ENCODE assay signal across 11 cellular contexts in genomic region chr1:54324750-54325704, GRCh38.
DNase-seq lines count a peak whose midpoint lies in the region; ATAC-seq and TF ChIP-seq lines count a peak whose summit lies in the region.
"Had no signal": no experiment of that assay in that cellular context is flagged by ENCODE, and none has a peak within 500 bp of the region (broad histone marks: within the 10 kb centered on the region; RNA-seq: fewer than 3 reads in every experiment).

No MANE protein-coding gene starts in this region.

- no peaks in the 10 kb centered on the region for H3K9me2 ChIP-seq in neural cell (ENCODE audit: insufficient read depth, low read length)

- H3K9me3 ChIP-seq in neural cell (ENCODE audit: low read length), result no peaks in the 10 kb centered on the region
- H3K9me3 ChIP-seq in vagina, result no peaks in the 10 kb centered on the region
- H3K9me3 ChIP-seq: HAP-1 had no signal

- no peak overlapping the region for H2AFZ ChIP-seq in neural cell (ENCODE audit: low read depth, low read length)

- TF ChIP-seq CTCF in neural cell (IDR thresholded peaks at IDR 0.05; ENCODE audit: poor library complexity, severe bottlenecking), result no peak
- no peak for TF ChIP-seq CTCF in vagina (IDR thresholded peaks at IDR 0.05)

- H3K9ac ChIP-seq in neural cell (ENCODE audit: low read length), result no peak overlapping the region

- H3K36me3 ChIP-seq in neural cell (ENCODE audit: insufficient read depth, low read length), result no peaks in the 10 kb centered on the region
- no peaks in the 10 kb centered on the region for H3K36me3 ChIP-seq in vagina
- H3K36me3 ChIP-seq: HAP-1 had no signal

- TF ChIP-seq EP300 in neural cell (conservative IDR thresholded peaks at IDR 0.05; ENCODE audit: poor library complexity, severe bottlenecking), result no peak

- peaks cover 81% of the 10 kb centered on the region for H3K79me2 ChIP-seq in neural cell (replicated peaks; ENCODE audit: insufficient read depth, low read length)

- H3F3A ChIP-seq in neural cell (ENCODE audit: insufficient read depth, low read length, poor library complexity, severe bottlenecking), result peaks cover 3% of the 10 kb centered on the region

- intact Hi-C loops in Right ventricle myocardium inferior (cut with DNase I), result no loop called here
- intact Hi-C loops in cardiac septum (cut with DNase I), result no loop called here
- intact Hi-C loops in Right ventricle myocardium superior (cut with DNase I), result no loop called here
- intact Hi-C loops in vagina (cut with DNase I), result loop anchor here (5.0 to 10.0 kb wide), 2 partner anchors 53 to 80 kb away; partner anchors contain the start of gene SSBP3

- ATAC-seq in Right ventricle myocardium inferior (peak; percentile 72), Right ventricle myocardium superior (ENCODE audit: poor library complexity) (peak; percentile 64), GM19452 (IDR thresholded peaks at IDR 0.05; ENCODE audit: unreplicated experiment) (no peak), HG02970 (IDR thresholded peaks at IDR 0.05; ENCODE audit: low FRiP score, unreplicated experiment) (no peak)

- H3K27me3 ChIP-seq in neural cell (ENCODE audit: insufficient read depth, low read depth, low read length) (no peaks in the 10 kb centered on the region), vagina (no peaks in the 10 kb centered on the region)

- no peak for TF ChIP-seq RAD21 in neural cell (conservative IDR thresholded peaks at IDR 0.05)

- no peak for TF ChIP-seq POLR2A in vagina (IDR thresholded peaks at IDR 0.05)

- DNase-seq in Right ventricle myocardium inferior (ENCODE audit: missing footprints) (no peak), cardiac septum (ENCODE audit: low spot score) (no peak), Right ventricle myocardium superior (peak; percentile 55), vagina (ENCODE audit: extremely low spot score in 2 of 2) (no peak), SIG-M5 (lab: John Stamatoyannopoulos, UW) (no peak)
- DNase-seq: activated CD8-positive, alpha-beta memory T cell treated with anti-CD3 and anti-CD28 coated beads, Interleukin-2, amount 50 U/mL, for 48 hours; T-helper 1 cell had no signal

- H3K4me1 ChIP-seq in vagina, result peaks cover 96% of the 10 kb centered on the region

- peak overlapping the region; percentile 42 for H3K4me3 ChIP-seq in neural cell (ENCODE audit: low read length)
- H3K4me3 ChIP-seq in vagina, result peak overlapping the region in 1 of 2 donors; percentile 27
- H3K4me3 ChIP-seq: HAP-1 had no signal

- peaks cover 16% of the 10 kb centered on the region for H4K20me1 ChIP-seq in neural cell (ENCODE audit: insufficient read depth)

- no peak overlapping the region for H3K4me2 ChIP-seq in neural cell (ENCODE audit: low read length)

- peak overlapping the region; percentile 73 for H3K27ac ChIP-seq in neural cell (ENCODE audit: low read length)
- peak overlapping the region; percentile 74 for H3K27ac ChIP-seq in vagina

TF ChIP-seq in neural cell, 6 proteins besides CTCF, POLR2A, EP300 and RAD21:
- no peak for TF ChIP-seq TAF1 (IDR thresholded peaks at IDR 0.05; ENCODE audit: low read depth)

Comparison
In these comparisons a context has a peak if more than half of its experiments do, and no peak if none do; other contexts are left out.
1. ATAC-seq: peak in Right ventricle myocardium inferior (single experiment) and Right ventricle myocardium superior (single experiment); none in GM19452 (single experiment) and HG02970 (single experiment).